Comparison of ENCODE assay signal across 1 cellular context in genomic region chr14:102545461-102546265, GRCh38.
TF ChIP-seq lines count a peak whose summit lies in the region.

No MANE protein-coding gene starts in this region.

TF ChIP-seq in HepG2, 621 proteins besides CTCF, POLR2A, EP300 and RAD21 (continued from another document and continues in another):
- no peak for TF ChIP-seq GMEB2 (CRISPR knock-in tag; IDR thresholded peaks at IDR 0.05; ENCODE audit: low read depth)
- peak; percentile 34; the same call in 1 of the 2 replicates for TF ChIP-seq ZNF580 (CRISPR knock-in tag; IDR thresholded peaks at IDR 0.05; ENCODE audit: borderline replicate concordance, low read depth)
- peak; percentile 78; the same call in 1 of the 2 replicates for TF ChIP-seq SNAI1 (CRISPR knock-in tag; IDR thresholded peaks at IDR 0.05; ENCODE audit: borderline replicate concordance)
- TF ChIP-seq MEIS2 (CRISPR knock-in tag; IDR thresholded peaks at IDR 0.05) = no peak
- TF ChIP-seq ZNF713 (CRISPR knock-in tag; IDR thresholded peaks at IDR 0.05) = no peak
- peak; percentile 43; the same call in 1 of the 2 replicates for TF ChIP-seq MXD4 (CRISPR knock-in tag; IDR thresholded peaks at IDR 0.05)
- peak; percentile 98 for TF ChIP-seq ZNF850 (CRISPR knock-in tag; conservative IDR thresholded peaks at IDR 0.05)
- no peak for TF ChIP-seq ATRX (CRISPR knock-in tag; IDR thresholded peaks at IDR 0.05; ENCODE audit: borderline replicate concordance)
- TF ChIP-seq NFAT5 (CRISPR knock-in tag; IDR thresholded peaks at IDR 0.05) = no peak
- no peak for TF ChIP-seq ZNF343 (CRISPR knock-in tag; IDR thresholded peaks at IDR 0.05)
- TF ChIP-seq EHMT2 (IDR thresholded peaks at IDR 0.05; ENCODE audit: borderline replicate concordance, low read depth, low read length) = no peak
- TF ChIP-seq KAT2B (IDR thresholded peaks at IDR 0.05; ENCODE audit: borderline replicate concordance, low read depth, low read length) = no peak
- no peak; the same call in 1 of the 2 replicates for TF ChIP-seq ZNF12 (CRISPR knock-in tag; IDR thresholded peaks at IDR 0.05)
- no peak for TF ChIP-seq GABPA (IDR thresholded peaks at IDR 0.05; ENCODE audit: low read depth, low read length)
- 0 out of 2 replicates have a peak, but pooled peaks have one; percentile 20 for TF ChIP-seq GABPA (CRISPR knock-in tag; IDR thresholded peaks at IDR 0.05; ENCODE audit: low read depth)
- no peak; the same call in 1 of the 2 replicates for TF ChIP-seq NR2F2 (IDR thresholded peaks at IDR 0.05; ENCODE audit: borderline replicate concordance, low read depth)
- TF ChIP-seq ZNF260 (CRISPR knock-in tag; IDR thresholded peaks at IDR 0.05; ENCODE audit: borderline replicate concordance, low read depth) = no peak
- no peak for TF ChIP-seq RBM22 (optimal IDR thresholded peaks at IDR 0.05; ENCODE audit: low read length)
- TF ChIP-seq ZNF503 (CRISPR knock-in tag; IDR thresholded peaks at IDR 0.05) = no peak
- TF ChIP-seq ZNF549 (CRISPR knock-in tag; IDR thresholded peaks at IDR 0.05) = no peak
- no peak; the same call in 1 of the 2 replicates for TF ChIP-seq ZNF451 (CRISPR knock-in tag; IDR thresholded peaks at IDR 0.05)
- no peak for TF ChIP-seq ASH2L (IDR thresholded peaks at IDR 0.05; ENCODE audit: insufficient read length, low read depth, low read length)
- no peak; the same call in 1 of the 2 replicates for TF ChIP-seq ZNF574 (CRISPR knock-in tag; IDR thresholded peaks at IDR 0.05)
- TF ChIP-seq MYNN (CRISPR knock-in tag; IDR thresholded peaks at IDR 0.05; ENCODE audit: low read depth) = 0 out of 2 replicates have a peak, but pooled peaks have one; percentile 57
- TF ChIP-seq HCFC1 (IDR thresholded peaks at IDR 0.05; ENCODE audit: low read depth, low read length) = no peak
- no peak for TF ChIP-seq HOXA9 (CRISPR knock-in tag; IDR thresholded peaks at IDR 0.05; ENCODE audit: borderline replicate concordance)
- TF ChIP-seq ZNF253 (CRISPR knock-in tag; IDR thresholded peaks at IDR 0.05; ENCODE audit: borderline replicate concordance) = no peak
- TF ChIP-seq HMG20A (CRISPR knock-in tag; IDR thresholded peaks at IDR 0.05; ENCODE audit: borderline replicate concordance) = no peak
- TF ChIP-seq THRA (CRISPR knock-in tag; IDR thresholded peaks at IDR 0.05; ENCODE audit: borderline replicate concordance) = no peak
- no peak for TF ChIP-seq ZFP36L2 (CRISPR knock-in tag; IDR thresholded peaks at IDR 0.05)
- TF ChIP-seq ARID5B (CRISPR knock-in tag; IDR thresholded peaks at IDR 0.05) = no peak
- TF ChIP-seq ZNF639 (CRISPR knock-in tag; conservative IDR thresholded peaks at IDR 0.05) = no peak; the same call in 1 of the 2 replicates
- no peak for TF ChIP-seq CSRNP2 (CRISPR knock-in tag; conservative IDR thresholded peaks at IDR 0.05; ENCODE audit: low read depth)
- TF ChIP-seq ZNF256 (CRISPR knock-in tag; conservative IDR thresholded peaks at IDR 0.05) = no peak
- TF ChIP-seq MXD1 (CRISPR knock-in tag; IDR thresholded peaks at IDR 0.05) = peak; percentile 65; the same call in 1 of the 2 replicates
- no peak for TF ChIP-seq LBX2 (CRISPR knock-in tag; IDR thresholded peaks at IDR 0.05; ENCODE audit: borderline replicate concordance)
- TF ChIP-seq FOXO1 (CRISPR knock-in tag; IDR thresholded peaks at IDR 0.05) = no peak
